In genomic region chr1:148526587-148526986, GRCh38 we compare ENCODE assay signal across 14 cellular contexts. TPM values are rescaled to one million over a fixed set of nuclear protein-coding genes. Genes with fewer than 3 reads are reported as not detected.
"Had no signal": no experiment of that assay in that cellular context is flagged by ENCODE, and none has a peak within 500 bp of the region (broad histone marks: within the 10 kb centered on the region; RNA-seq: fewer than 3 reads in every experiment).

No MANE protein-coding gene starts in this region.

RNA-seq across cellular contexts. Expression of gene PPIAL4G, which starts 43.5 kb away (rescaled TPM):
- total RNA-seq: dermis blood vessel endothelial cell, endothelial cell of umbilical vein, epithelial cell of proximal tubule, esophagus squamous epithelium, gastrocnemius medialis, glomerular endothelial cell, heart right ventricle, kidney epithelial cell, left cardiac atrium, left ventricle myocardium superior, lower leg skin, lower lobe of right lung, lung microvascular endothelial cell, mesenteric fat pad had no signal
